29 cellular contexts compared by ENCODE assay signal in genomic region chr10:113259841-113260240, GRCh38.
"Had no signal": no experiment of that assay in that cellular context is flagged by ENCODE, and none has a peak within 500 bp of the region (broad histone marks: within the 10 kb centered on the region; RNA-seq: fewer than 3 reads in every experiment).

No MANE protein-coding gene starts in this region.

- H3K9me3 ChIP-seq: ascending aorta, breast epithelium, esophagus muscularis mucosa, gastrocnemius medialis, heart left ventricle had no signal

- H3K27me3 ChIP-seq: ascending aorta, breast epithelium, cardiac muscle cell, foreskin keratinocyte had no signal

- H3K27ac ChIP-seq: ascending aorta, breast epithelium, cardiac muscle cell, coronary artery, dorsolateral prefrontal cortex, esophagus muscularis mucosa, foreskin keratinocyte, gastrocnemius medialis, heart left ventricle had no signal

- H3K36me3 ChIP-seq: ascending aorta, breast epithelium, cardiac muscle cell, esophagus muscularis mucosa, gastrocnemius medialis, heart left ventricle had no signal

- DNase-seq: activated CD4-positive, alpha-beta memory T cell treated with anti-CD3 and anti-CD28 coated beads, Interleukin-2, amount 10 ng/mL, durations not matched to agents 7 days and 5 days; activated CD4-positive, alpha-beta T cell treated with anti-CD3 and anti-CD28 coated beads for 1 hour; activated CD4-positive, alpha-beta T cell treated with anti-CD3 and anti-CD28 coated beads for 4 hours; activated CD4-positive, alpha-beta T cell treated with anti-CD3 and anti-CD28 coated beads, Interleukin-2, amount 10 ng/mL, durations not matched to agents 7 days and 5 days; activated CD4-positive, alpha-beta T cell treated with anti-CD3 and anti-CD28 coated beads, Interleukin-2, amount 50 U/mL, for 4 hours; activated CD8-positive, alpha-beta memory T cell treated with anti-CD3 and anti-CD28 coated beads, Interleukin-2, amount 50 U/mL, for 48 hours; activated gamma-delta T cell; activated naive CD4-positive, alpha-beta T cell; activated naive CD4-positive, alpha-beta T cell treated with anti-CD3 and anti-CD28 coated beads, Interleukin-2, amount 10 ng/mL, durations not matched to agents 7 days and 5 days; activated naive CD8-positive, alpha-beta T cell treated with anti-CD3 and anti-CD28 coated beads, Interleukin-2, amount 10 ng/mL, durations not matched to agents 7 days and 5 days; activated T-cell treated with anti-CD3 and anti-CD28 coated beads for 4 hours; activated T-cell treated with anti-CD3 and anti-CD28 coated beads, Interleukin-2, amount 50 U/mL, for 24 hours; activated T-cell treated with anti-CD3 and anti-CD28 coated beads, Interleukin-2, amount 50 U/mL, for 72 hours; central memory CD4-positive, alpha-beta T cell; cerebellar nuclear complex; dorsolateral prefrontal cortex; effector CD4-positive, alpha-beta T cell; effector memory CD8-positive, alpha-beta T cell; erythroblast; foreskin keratinocyte; gastrocnemius medialis; glutamatergic neuron; heart left ventricle; T-helper 2 cell had no signal

- H3K4me1 ChIP-seq: ascending aorta, breast epithelium, esophagus muscularis mucosa, foreskin keratinocyte, gastrocnemius medialis, heart left ventricle had no signal

- H3K4me3 ChIP-seq: ascending aorta, breast epithelium, cardiac muscle cell, coronary artery, dorsolateral prefrontal cortex, esophagus muscularis mucosa, gastrocnemius medialis, heart left ventricle had no signal
